In the genomic region with DNA sequence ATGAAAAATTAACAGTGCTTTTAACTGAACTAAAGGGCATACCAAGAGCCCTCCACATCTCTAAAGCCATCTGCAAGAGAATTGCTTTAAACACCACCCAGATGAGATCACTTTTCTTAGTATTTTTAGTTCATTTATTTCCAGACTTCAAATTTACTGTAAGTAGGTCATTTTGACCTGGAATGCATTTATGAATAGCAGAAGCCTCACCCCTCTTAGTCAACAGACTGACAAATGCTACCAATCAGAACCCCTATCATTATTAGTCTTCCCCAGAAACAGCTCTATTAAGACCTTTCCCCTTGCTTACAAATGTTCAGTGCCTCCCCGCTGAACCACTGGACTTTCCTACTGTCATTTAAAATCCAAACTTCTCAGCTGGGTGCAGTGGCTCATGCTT, we compare ENCODE assay signal across 1 cellular context.
TF ChIP-seq lines count a peak whose summit lies in the region.

No MANE protein-coding gene starts in this region.

TF ChIP-seq in IMR-90, 13 proteins besides CTCF, POLR2A, EP300 and RAD21 (continued from another document):
- TF ChIP-seq MAZ (IDR thresholded peaks at IDR 0.05; ENCODE audit: borderline replicate concordance, low read depth, low read length) (no peak), NFE2L2 (IDR thresholded peaks at IDR 0.05; ENCODE audit: low read depth, low read length) (no peak), BHLHE40 (IDR thresholded peaks at IDR 0.05; ENCODE audit: low read depth, low read length) (no peak)
